21 cellular contexts compared by ENCODE assay signal in the genomic region with DNA sequence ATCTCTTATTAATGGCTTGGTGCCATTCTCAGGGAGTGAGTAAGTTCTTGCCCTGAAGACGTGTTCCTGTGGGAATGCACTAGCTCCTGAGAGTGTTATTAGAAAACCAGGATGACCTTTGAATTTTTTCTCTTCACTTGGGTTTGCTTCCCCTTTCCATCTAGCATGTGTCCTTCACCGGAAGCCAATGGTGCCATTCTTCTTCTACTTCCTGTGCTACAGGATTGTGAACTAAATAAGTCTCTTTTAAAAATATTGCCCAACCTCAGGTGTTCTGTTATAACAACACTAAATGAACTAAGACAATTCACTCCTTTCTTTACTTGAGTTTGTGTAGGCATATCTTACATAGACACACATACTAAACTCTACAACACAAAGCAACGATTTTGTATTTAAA.
"Had no signal": no experiment of that assay in that cellular context is flagged by ENCODE, and none has a peak within 500 bp of the region (broad histone marks: within the 10 kb centered on the region; RNA-seq: fewer than 3 reads in every experiment).

No MANE protein-coding gene starts in this region.

- H3K4me2 ChIP-seq: smooth muscle cell had no signal

- H3K4me1 ChIP-seq: esophagus muscularis mucosa, gastroesophageal sphincter, left ventricle myocardium inferior, lower lobe of right lung had no signal

- FAIRE-seq: colon, keratinocyte, urothelium cell line had no signal

- H3K27ac ChIP-seq: epithelial cell of prostate, esophagus muscularis mucosa, gastroesophageal sphincter, left ventricle myocardium inferior, lower lobe of right lung had no signal

- H3K27ac Mint-ChIP-seq: dendritic cell treated with granulocyte-macrophage colony-stimulating factor and Interleukin-4, amounts not matched to agents 40 ng/mL and 50 ng/mL, for 4 days; effector memory CD8-positive, alpha-beta T cell; natural killer cell treated with Interleukin-12 subunit alpha and Interleukin-12 subunit beta and Interleukin-15 and Interleukin-18, amount 100 ng/mL, for 72 hours; type B pancreatic cell had no signal

- DNase-seq: effector memory CD8-positive, alpha-beta T cell; glutamatergic neuron; left cardiac atrium; left ventricle myocardium inferior; lower lobe of right lung; mesenchymal stem cell; midbrain; posterior cingulate gyrus; right cardiac atrium; stimulated activated CD4-positive, alpha-beta T cell treated with anti-CD3 and anti-CD28 coated beads, Interleukin-2, amount 100 ng/mL, for 48 hours; stimulated activated naive CD4-positive, alpha-beta T cell treated with Interleukin-2 at 50 U/mL for 16 hours had no signal

- H3K36me3 ChIP-seq: esophagus muscularis mucosa, gastroesophageal sphincter, left ventricle myocardium inferior, lower lobe of right lung had no signal

- H3K36me3 Mint-ChIP-seq: natural killer cell treated with Interleukin-12 subunit alpha and Interleukin-12 subunit beta and Interleukin-15 and Interleukin-18, amount 100 ng/mL, for 72 hours had no signal

- H3K27me3 Mint-ChIP-seq: dendritic cell treated with granulocyte-macrophage colony-stimulating factor and Interleukin-4, amounts not matched to agents 40 ng/mL and 50 ng/mL, for 4 days; effector memory CD8-positive, alpha-beta T cell; natural killer cell treated with Interleukin-12 subunit alpha and Interleukin-12 subunit beta and Interleukin-15 and Interleukin-18, amount 100 ng/mL, for 72 hours had no signal

- H3K4me3 ChIP-seq: esophagus muscularis mucosa, gastroesophageal sphincter, left ventricle myocardium inferior, lower lobe of right lung, smooth muscle cell had no signal

- ATAC-seq: effector memory CD8-positive, alpha-beta T cell; gastroesophageal sphincter; left cardiac atrium; lower lobe of right lung; natural killer cell treated with Interleukin-12 subunit alpha and Interleukin-12 subunit beta and Interleukin-15 and Interleukin-18, amount 100 ng/mL, for 72 hours; right cardiac atrium had no signal

- H3K4me3 Mint-ChIP-seq: dendritic cell treated with granulocyte-macrophage colony-stimulating factor and Interleukin-4, amounts not matched to agents 40 ng/mL and 50 ng/mL, for 4 days; effector memory CD8-positive, alpha-beta T cell; natural killer cell treated with Interleukin-12 subunit alpha and Interleukin-12 subunit beta and Interleukin-15 and Interleukin-18, amount 100 ng/mL, for 72 hours; type B pancreatic cell had no signal

- H3K27me3 ChIP-seq: esophagus muscularis mucosa, gastroesophageal sphincter had no signal
